In genomic region chr11:65546217-65546958, GRCh38 we compare ENCODE assay signal across 1 cellular context.
TF ChIP-seq lines count a peak whose summit lies in the region.

No MANE protein-coding gene starts in this region.

TF ChIP-seq in H1, 55 proteins besides CTCF, POLR2A, EP300 and RAD21:
- peak; percentile 84 for TF ChIP-seq KDM4A (IDR thresholded peaks at IDR 0.05; ENCODE audit: low read depth, low read length, severe bottlenecking)
- 0 out of 2 replicates have a peak, but pooled peaks have one; percentile 34 for TF ChIP-seq TAF1 (IDR thresholded peaks at IDR 0.05; ENCODE audit: low read depth, low read length)
- TF ChIP-seq GABPA (IDR thresholded peaks at IDR 0.05; ENCODE audit: borderline replicate concordance, insufficient read depth, low read length), result 0 out of 2 replicates have a peak, but pooled peaks have one; percentile 40
- TF ChIP-seq BACH1 (IDR thresholded peaks at IDR 0.05; ENCODE audit: low read length), result peak; percentile 23; the same call in 1 of the 2 replicates
- no peak for TF ChIP-seq SP2 (IDR thresholded peaks at IDR 0.05; ENCODE audit: low read length)
- TF ChIP-seq POLR2AphosphoS5 (IDR thresholded peaks at IDR 0.05; ENCODE audit: low read depth, low read length), result no peak
- 0 out of 2 replicates have a peak, but pooled peaks have one; percentile 23 for TF ChIP-seq E2F6 (IDR thresholded peaks at IDR 0.05)
- TF ChIP-seq, protein P1, sequence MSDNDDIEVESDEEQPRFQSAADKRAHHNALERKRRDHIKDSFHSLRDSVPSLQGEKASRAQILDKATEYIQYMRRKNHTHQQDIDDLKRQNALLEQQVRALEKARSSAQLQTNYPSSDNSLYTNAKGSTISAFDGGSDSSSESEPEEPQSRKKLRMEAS (IDR thresholded peaks at IDR 0.05), result 0 out of 2 replicates have a peak, but pooled peaks have one; percentile 10
